ENCODE assay signal across 19 cellular contexts in the genomic region with DNA sequence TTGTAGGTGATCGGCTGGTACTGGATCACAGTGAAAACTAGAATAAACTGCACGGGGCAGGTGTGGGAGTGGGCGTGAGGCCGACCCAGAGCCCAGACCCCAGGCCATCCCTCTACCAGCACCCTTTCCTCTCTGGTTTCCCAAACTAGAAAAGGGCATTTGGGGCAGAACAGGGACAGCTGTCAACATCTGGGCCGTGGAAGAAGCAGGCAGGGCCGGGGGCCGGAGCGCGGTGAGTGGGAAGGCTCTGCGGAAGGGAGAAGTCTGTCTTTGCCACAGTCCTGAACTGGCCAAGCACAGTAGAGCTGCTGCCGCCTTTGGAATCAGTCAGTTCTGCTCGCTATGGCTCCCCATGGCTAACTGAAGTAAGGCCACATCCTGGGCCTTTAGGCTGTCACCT. TPM values are rescaled to one million over a fixed set of nuclear protein-coding genes. Genes with fewer than 3 reads are reported as not detected.
DNase-seq lines count a peak whose midpoint lies in the region; ATAC-seq, FAIRE-seq and TF ChIP-seq lines count a peak whose summit lies in the region.
"Had no signal": no experiment of that assay in that cellular context is flagged by ENCODE, and none has a peak within 500 bp of the region (broad histone marks: within the 10 kb centered on the region; RNA-seq: fewer than 3 reads in every experiment).

No MANE protein-coding gene starts in this region.

- no peaks in the 10 kb centered on the region for H3K79me2 ChIP-seq in HepG2 (ENCODE audit: insufficient read depth, low read length)
- no peaks in the 10 kb centered on the region for H3K79me2 ChIP-seq in parathyroid adenoma

- ATAC-seq in HepG2: no peak
- no peak for ATAC-seq in right lobe of liver
- no peak for ATAC-seq in activated CD8-positive, alpha-beta T cell treated with anti-CD3 and anti-CD28 coated beads for 36 hours
- ATAC-seq in T-helper 17 cell: no peak

- intact Hi-C loops in HepG2 (cut with micrococcal nuclease; ENCODE audit: unreplicated experiment): no loop called here
- intact Hi-C loops in right lobe of liver (cut with DNase I): no loop called here
- intact Hi-C loops in activated CD8-positive, alpha-beta T cell treated with anti-CD3 and anti-CD28 coated beads for 36 hours (cut with micrococcal nuclease): no loop called here

- H3K9ac ChIP-seq in HepG2 (ENCODE audit: insufficient read depth, low read depth, low read length): no peak overlapping the region
- no peak overlapping the region for H3K9ac ChIP-seq in endodermal cell (ENCODE audit: extremely low read depth, low read length, poor library complexity, severe bottlenecking)
- H3K9ac ChIP-seq in parathyroid adenoma: no peak overlapping the region
- H3K9ac ChIP-seq: KMS-11 had no signal

- BruUV-seq in HepG2 (replicated peaks; lab: Mats Ljungman, UMichigan): TSS peak; percentile 4

- POLR2A ChIA-PET in HepG2 (lab: Yijun Ruan, JAX): interaction anchor here (1.4 kb wide), 1 partner anchor 33 kb away, joined by 4 read pairs; a partner anchor contains a TSS
- POLR2A ChIA-PET in activated CD8-positive, alpha-beta T cell treated with anti-CD3 and anti-CD28 coated beads for 36 hours (lab: Charles Lee): no interaction called here

- DNase-seq in HepG2 (ENCODE audit: low spot score) (no peak), right lobe of liver (no peak), endodermal cell (no peak), T-helper 17 cell (no peak), NCI-H69 (lab: John Stamatoyannopoulos, UW) (no peak)
- DNase-seq in activated CD8-positive, alpha-beta T cell treated with anti-CD3 and anti-CD28 coated beads for 36 hours: no peak
- DNase-seq: C1 segment of cervical spinal cord; Caco-2; CD4-positive, alpha-beta memory T cell; DMS 273 treated with DMSO at 0.1 percent for 48 hours; MM.1S; NCI-H1694 treated with DMSO at 0.1 percent for 48 hours; NCI-H2081; NCI-H2227 treated with DMSO at 0.1 percent for 48 hours; NCI-H82 had no signal

- H4K20me1 ChIP-seq in HepG2 (ENCODE audit: insufficient read depth, low read length): no peaks in the 10 kb centered on the region

- TF ChIP-seq EP300 in HepG2 (IDR thresholded peaks at IDR 0.05; ENCODE audit: low read depth in 2 of 2, low read length in 2 of 2) (no peak), HepG2 (CRISPR knock-in tag; IDR thresholded peaks at IDR 0.05; ENCODE audit: borderline replicate concordance) (no peak)

- H3K27me3 ChIP-seq in HepG2 (ENCODE audit: control insufficient read depth in 1 of 2, insufficient read depth in 2 of 2, low read length in 2 of 2) (no peaks in the 10 kb centered on the region), right lobe of liver (no peaks in the 10 kb centered on the region), endodermal cell (ENCODE audit: control insufficient read depth, insufficient read depth, low read length, poor library complexity, severe bottlenecking) (no peaks in the 10 kb centered on the region), parathyroid adenoma (ENCODE audit: control insufficient read depth, insufficient read depth, low read length) (no peaks in the 10 kb centered on the region)

- H3K36me3 ChIP-seq in HepG2 (replicated peaks in 1 of 2; ENCODE audit: control insufficient read depth in 1 of 2, insufficient read depth in 2 of 2, low read length in 2 of 2): peaks cover 6 to 17% of the 10 kb centered on the region in 2 experiments; a peak in 4 of 5 replicates
- H3K36me3 ChIP-seq in right lobe of liver: no peaks in the 10 kb centered on the region
- no peaks in the 10 kb centered on the region for H3K36me3 ChIP-seq in endodermal cell (ENCODE audit: control insufficient read depth, insufficient read depth, low read length)
- H3K36me3 ChIP-seq in parathyroid adenoma (ENCODE audit: control insufficient read depth, insufficient read depth, low read length): no peaks in the 10 kb centered on the region

- H3K9me3 ChIP-seq in HepG2 (ENCODE audit: low read length): no peaks in the 10 kb centered on the region
- H3K9me3 ChIP-seq in right lobe of liver: no peaks in the 10 kb centered on the region
- no peaks in the 10 kb centered on the region for H3K9me3 ChIP-seq in endodermal cell (ENCODE audit: control insufficient read depth, low read length)
- H3K9me3 ChIP-seq in parathyroid adenoma (ENCODE audit: control insufficient read depth, low read length): no peaks in the 10 kb centered on the region
- H3K9me3 ChIP-seq in T-helper 17 cell (ENCODE audit: control insufficient read depth, low read length, poor library complexity, severe bottlenecking): no peaks in the 10 kb centered on the region
- H3K9me3 ChIP-seq: Caco-2 had no signal

- 91% methylated on average over 12 of the region's 12 CpGs for WGBS in HepG2 (ENCODE audit: low lambda C conversion rate)
- 67% methylated on average over 4 of the region's 12 CpGs for WGBS in right lobe of liver (ENCODE audit: insufficient coverage, low coverage, low lambda C conversion rate, missing lambda C conversion rate)
- WGBS in endodermal cell (ENCODE audit: insufficient coverage in 1 of 2, insufficient read length in 1 of 2), 2 experiments: 96 to 98% methylated on average over 8 to 12 of the region's 12 CpGs

- no peaks in the 10 kb centered on the region for H3K9me3 Mint-ChIP-seq in endodermal cell
- no peaks in the 10 kb centered on the region for H3K9me3 Mint-ChIP-seq in activated CD8-positive, alpha-beta T cell treated with anti-CD3 and anti-CD28 coated beads for 36 hours
- H3K9me3 Mint-ChIP-seq: CD4-positive, alpha-beta memory T cell; IgD-negative memory B cell had no signal

- no peak for FAIRE-seq in HepG2 (lab: Jason Lieb, UNC)
- FAIRE-seq: H54 had no signal

- H3K27me3 Mint-ChIP-seq in endodermal cell (ENCODE audit: insufficient read depth) (no peaks in the 10 kb centered on the region), T-helper 17 cell (peaks cover 6% of the 10 kb centered on the region)
- H3K27me3 Mint-ChIP-seq in activated CD8-positive, alpha-beta T cell treated with anti-CD3 and anti-CD28 coated beads for 36 hours: no peaks in the 10 kb centered on the region
- H3K27me3 Mint-ChIP-seq: CD4-positive, alpha-beta memory T cell; IgD-negative memory B cell had no signal

- no peak for TF ChIP-seq RAD21 in HepG2 (CRISPR knock-in tag; IDR thresholded peaks at IDR 0.05)

- no peak overlapping the region for H3K4me3 Mint-ChIP-seq in endodermal cell
- H3K4me3 Mint-ChIP-seq in activated CD8-positive, alpha-beta T cell treated with anti-CD3 and anti-CD28 coated beads for 36 hours: no peak overlapping the region
- no peak overlapping the region for H3K4me3 Mint-ChIP-seq in T-helper 17 cell
- H3K4me3 Mint-ChIP-seq: CD4-positive, alpha-beta memory T cell; IgD-negative memory B cell had no signal

- H3K36me3 Mint-ChIP-seq in endodermal cell (ENCODE audit: low read depth): peaks cover 13% of the 10 kb centered on the region
- H3K36me3 Mint-ChIP-seq in activated CD8-positive, alpha-beta T cell treated with anti-CD3 and anti-CD28 coated beads for 36 hours (ENCODE audit: low read depth): peaks cover 14% of the 10 kb centered on the region
- no peaks in the 10 kb centered on the region for H3K36me3 Mint-ChIP-seq in T-helper 17 cell (ENCODE audit: low read depth)
- H3K36me3 Mint-ChIP-seq: CD4-positive, alpha-beta memory T cell had no signal

- no peak overlapping the region for H3K4me2 ChIP-seq in HepG2 (ENCODE audit: low read depth, low read length)
- H3K4me2 ChIP-seq in parathyroid adenoma (ENCODE audit: low read length): no peak overlapping the region
- H3K4me2 ChIP-seq: KMS-11 had no signal

- no peak overlapping the region for H3K27ac ChIP-seq in HepG2 (ENCODE audit: extremely low read length, insufficient read depth, low read length)
- H3K27ac ChIP-seq in right lobe of liver: no peak overlapping the region
- no peak overlapping the region for H3K27ac ChIP-seq in endodermal cell (ENCODE audit: low read depth, low read length)
- no peak overlapping the region for H3K27ac ChIP-seq in parathyroid adenoma
- H3K27ac ChIP-seq: KMS-11 had no signal

- TF ChIP-seq CTCF in HepG2 (CRISPR knock-in tag; IDR thresholded peaks at IDR 0.05) (no peak), right lobe of liver (IDR thresholded peaks at IDR 0.05) (no peak), endodermal cell (conservative IDR thresholded peaks at IDR 0.05) (no peak), parathyroid adenoma (IDR thresholded peaks at IDR 0.05) (no peak)
- no peak for TF ChIP-seq CTCF in activated CD8-positive, alpha-beta T cell treated with anti-CD3 and anti-CD28 coated beads for 36 hours (IDR thresholded peaks at IDR 0.05)

- peak overlapping the region; percentile 35 for H3K27ac Mint-ChIP-seq in endodermal cell
- H3K27ac Mint-ChIP-seq in activated CD8-positive, alpha-beta T cell treated with anti-CD3 and anti-CD28 coated beads for 36 hours: no peak overlapping the region
- no peak overlapping the region for H3K27ac Mint-ChIP-seq in T-helper 17 cell

- H3K4me1 ChIP-seq in HepG2 (ENCODE audit: insufficient read depth, low read length) (peaks cover 36% of the 10 kb centered on the region), right lobe of liver (no peaks in the 10 kb centered on the region), endodermal cell (ENCODE audit: control insufficient read depth, insufficient read depth, low read length) (peaks cover 29% of the 10 kb centered on the region), parathyroid adenoma (no peaks in the 10 kb centered on the region)
- H3K4me1 ChIP-seq: Caco-2 had no signal

- H3K4me3 ChIP-seq in HepG2 (replicated peaks in 1 of 3; ENCODE audit: insufficient read depth in 1 of 3, low read depth in 2 of 3, low read length in 3 of 3) (no peak overlapping the region), right lobe of liver (no peak overlapping the region), endodermal cell (ENCODE audit: low read length) (no peak overlapping the region), parathyroid adenoma (ENCODE audit: low read depth, low read length) (no peak overlapping the region)

- no peak for TF ChIP-seq POLR2A in HepG2 (IDR thresholded peaks at IDR 0.05; ENCODE audit: insufficient read depth in 1 of 2, low read depth in 2 of 2, low read length in 2 of 2)
- no peak for TF ChIP-seq POLR2A in right lobe of liver (IDR thresholded peaks at IDR 0.05)

- no peak overlapping the region for H2AFZ ChIP-seq in HepG2 (ENCODE audit: low read length)
- H2AFZ ChIP-seq in parathyroid adenoma: peak overlapping the region; percentile 42

- in situ Hi-C loops in HepG2 (cut with HindIII; ENCODE audit: extremely low pct_ligation_motif_present, low pct_unique_long_range_greater_than_20kb): loop anchor here (5.0 kb wide), 1 partner anchor 34 kb away; a partner anchor contains a TSS

- H3K4me1 Mint-ChIP-seq in endodermal cell (peaks cover 41% of the 10 kb centered on the region), T-helper 17 cell (peaks cover 7% of the 10 kb centered on the region)
- H3K4me1 Mint-ChIP-seq in activated CD8-positive, alpha-beta T cell treated with anti-CD3 and anti-CD28 coated beads for 36 hours (ENCODE audit: low read depth): no peaks in the 10 kb centered on the region

- CTCF ChIA-PET in HepG2 (lab: Yijun Ruan, JAX; ENCODE audit: low intra/inter-chr PET ratio, low total read pairs): no interaction called here
- CTCF ChIA-PET in activated CD8-positive, alpha-beta T cell treated with anti-CD3 and anti-CD28 coated beads for 36 hours (lab: Charles Lee): no interaction called here

RNA-seq across cellular contexts. Expression of a gene that starts 6.6 kb away (rescaled TPM):
- total RNA-seq in HepG2 (2016; rRNA removed; fragmentation: Illumina TruSeq; extraction: Trizol) (2.2 and 2.9 TPM in 2 replicates), right lobe of liver (1 to 10 TPM; 2.2 to 8.4 (median 3.5) TPM), endodermal cell (10 to 100 TPM; 26.6 to 31.1 TPM), T-helper 17 cell (1 to 10 TPM; 1.4 to 1.5 TPM)
- total RNA-seq in HepG2 (2016; cell fraction: cytosol; rRNA removed; fragmentation: Illumina TruSeq; extraction: Trizol; ENCODE audit: low read depth): 0.79 and 2.4 TPM in 2 replicates
- total RNA-seq in HepG2 (2016; cell fraction: insoluble cytoplasmic fraction; rRNA removed; fragmentation: Illumina TruSeq; extraction: Trizol): 0.95 and 2.5 TPM in 2 replicates
- total RNA-seq in HepG2 (2016; cell fraction: membrane; rRNA removed; fragmentation: Illumina TruSeq; extraction: Trizol): 1.8 and 2.6 TPM in 2 replicates
- 2.8 and 3.1 TPM in 2 replicates for total RNA-seq in HepG2 (2016; cell fraction: nucleus; rRNA removed; fragmentation: Illumina TruSeq; extraction: Trizol)
- polyA plus RNA-seq in HepG2 (2011; rRNA removed): 1.4 and 1.8 TPM in 2 replicates
- 0.59 and 0.82 TPM in 2 replicates for polyA plus RNA-seq in HepG2 (2011; cell fraction: cytosol; rRNA removed)
- polyA plus RNA-seq in HepG2 (2011; cell fraction: nucleus; rRNA removed): 8.4 and 10.6 TPM in 2 replicates
- 2.3 and 3.3 TPM in 2 replicates for polyA plus RNA-seq in HepG2 (2012)
- 1.3 and 1.8 TPM in 2 replicates for polyA plus RNA-seq in HepG2 (2016; cell fraction: cytosol; fragmentation: Illumina TruSeq; extraction: Trizol; ENCODE audit: low read depth)
- 2.1 and 2.4 TPM in 2 replicates for polyA plus RNA-seq in HepG2 (2016; cell fraction: insoluble cytoplasmic fraction; fragmentation: Illumina TruSeq; extraction: Trizol; ENCODE audit: low read depth)
- 1.7 and 2.2 TPM in 2 replicates for polyA plus RNA-seq in HepG2 (2016; cell fraction: membrane; fragmentation: Illumina TruSeq; extraction: Trizol; ENCODE audit: low read depth)
- 4.7 and 6.9 TPM in 2 replicates for polyA plus RNA-seq in HepG2 (2016; cell fraction: nucleus; fragmentation: Illumina TruSeq; extraction: Trizol; ENCODE audit: insufficient read depth, low read depth)
- polyA minus RNA-seq in HepG2 (2011; rRNA and poly(A)+ RNA removed; ENCODE audit: low replicate concordance): 1.1 and 1.6 TPM in 2 replicates
- not detected in 2 replicates for polyA minus RNA-seq in HepG2 (2011; cell fraction: cytosol; rRNA and poly(A)+ RNA removed)
- 1.2 and 1.9 TPM in 2 replicates for polyA minus RNA-seq in HepG2 (2011; cell fraction: nucleus; rRNA and poly(A)+ RNA removed)
- 13.3 TPM for polyA plus RNA-seq in endodermal cell (2013, experiment 1 of 2)
- polyA plus RNA-seq in endodermal cell (2013, experiment 2 of 2): 11.1 TPM
- 1 to 10 TPM; 1.4 to 1.8 TPM for total RNA-seq in activated CD8-positive, alpha-beta T cell treated with anti-CD3 and anti-CD28 coated beads for 36 hours

RNA-seq across cellular contexts. Expression of a gene that starts 19.0 kb away (rescaled TPM):
- total RNA-seq in HepG2 (2016; rRNA removed; fragmentation: Illumina TruSeq; extraction: Trizol): 56.5 and 78.0 TPM in 2 replicates
- 81.0 and 86.5 TPM in 2 replicates for total RNA-seq in HepG2 (2016; cell fraction: cytosol; rRNA removed; fragmentation: Illumina TruSeq; extraction: Trizol; ENCODE audit: low read depth)
- total RNA-seq in HepG2 (2016; cell fraction: insoluble cytoplasmic fraction; rRNA removed; fragmentation: Illumina TruSeq; extraction: Trizol): 57.1 and 86.7 TPM in 2 replicates
- total RNA-seq in HepG2 (2016; cell fraction: membrane; rRNA removed; fragmentation: Illumina TruSeq; extraction: Trizol): 144 and 151 TPM in 2 replicates
- total RNA-seq in HepG2 (2016; cell fraction: nucleus; rRNA removed; fragmentation: Illumina TruSeq; extraction: Trizol): 42.0 and 49.7 TPM in 2 replicates
- polyA plus RNA-seq in HepG2 (2011; rRNA removed): 41.9 and 57.0 TPM in 2 replicates
- polyA plus RNA-seq in HepG2 (2011; cell fraction: cytosol; rRNA removed): 39.2 and 66.4 TPM in 2 replicates
- 53.0 and 54.3 TPM in 2 replicates for polyA plus RNA-seq in HepG2 (2011; cell fraction: nucleus; rRNA removed)
- 40.1 and 41.5 TPM in 2 replicates for polyA plus RNA-seq in HepG2 (2012)
- polyA plus RNA-seq in HepG2 (2016; cell fraction: cytosol; fragmentation: Illumina TruSeq; extraction: Trizol; ENCODE audit: low read depth): 96.5 and 101 TPM in 2 replicates
- 67.6 and 73.0 TPM in 2 replicates for polyA plus RNA-seq in HepG2 (2016; cell fraction: insoluble cytoplasmic fraction; fragmentation: Illumina TruSeq; extraction: Trizol; ENCODE audit: low read depth)
- polyA plus RNA-seq in HepG2 (2016; cell fraction: membrane; fragmentation: Illumina TruSeq; extraction: Trizol; ENCODE audit: low read depth): 132 and 145 TPM in 2 replicates
- polyA plus RNA-seq in HepG2 (2016; cell fraction: nucleus; fragmentation: Illumina TruSeq; extraction: Trizol; ENCODE audit: insufficient read depth, low read depth): 86.0 and 90.4 TPM in 2 replicates
- 52.0 and 94.8 TPM in 2 replicates for polyA minus RNA-seq in HepG2 (2011; rRNA and poly(A)+ RNA removed; ENCODE audit: low replicate concordance)
- polyA minus RNA-seq in HepG2 (2011; cell fraction: cytosol; rRNA and poly(A)+ RNA removed): 24.3 and 27.3 TPM in 2 replicates
- 13.7 and 15.8 TPM in 2 replicates for polyA minus RNA-seq in HepG2 (2011; cell fraction: nucleus; rRNA and poly(A)+ RNA removed)
- total RNA-seq in right lobe of liver: 10 to 100 TPM; 13.4 to 49.5 (median 18.5) TPM
- 10 to 100 TPM; 62.7 to 72.7 TPM for total RNA-seq in endodermal cell
- polyA plus RNA-seq in endodermal cell (2013, experiment 1 of 2): 89.1 TPM
- 82.9 TPM for polyA plus RNA-seq in endodermal cell (2013, experiment 2 of 2)
- total RNA-seq in activated CD8-positive, alpha-beta T cell treated with anti-CD3 and anti-CD28 coated beads for 36 hours: 10 to 100 TPM; 35.4 to 35.5 TPM
- 1 to 10 TPM; 2.8 to 3.4 TPM for total RNA-seq in T-helper 17 cell

RNA-seq across cellular contexts. Expression of a gene that starts 23.2 kb away (rescaled TPM):
- 76.4 and 161 TPM in 2 replicates for total RNA-seq in HepG2 (2016; rRNA removed; fragmentation: Illumina TruSeq; extraction: Trizol)
- 117 and 155 TPM in 2 replicates for total RNA-seq in HepG2 (2016; cell fraction: cytosol; rRNA removed; fragmentation: Illumina TruSeq; extraction: Trizol; ENCODE audit: low read depth)
- total RNA-seq in HepG2 (2016; cell fraction: insoluble cytoplasmic fraction; rRNA removed; fragmentation: Illumina TruSeq; extraction: Trizol): 83.5 and 169 TPM in 2 replicates
- 125 and 145 TPM in 2 replicates for total RNA-seq in HepG2 (2016; cell fraction: membrane; rRNA removed; fragmentation: Illumina TruSeq; extraction: Trizol)
- total RNA-seq in HepG2 (2016; cell fraction: nucleus; rRNA removed; fragmentation: Illumina TruSeq; extraction: Trizol): 134 and 145 TPM in 2 replicates
- polyA plus RNA-seq in HepG2 (2011; rRNA removed): 157 and 169 TPM in 2 replicates
- 171 and 212 TPM in 2 replicates for polyA plus RNA-seq in HepG2 (2011; cell fraction: cytosol; rRNA removed)
- polyA plus RNA-seq in HepG2 (2011; cell fraction: nucleus; rRNA removed): 191 and 208 TPM in 2 replicates
- polyA plus RNA-seq in HepG2 (2012): 45.1 and 96.9 TPM in 2 replicates
- 104 and 146 TPM in 2 replicates for polyA plus RNA-seq in HepG2 (2016; cell fraction: cytosol; fragmentation: Illumina TruSeq; extraction: Trizol; ENCODE audit: low read depth)
- 64.0 and 66.5 TPM in 2 replicates for polyA plus RNA-seq in HepG2 (2016; cell fraction: insoluble cytoplasmic fraction; fragmentation: Illumina TruSeq; extraction: Trizol; ENCODE audit: low read depth)
- 95.1 and 113 TPM in 2 replicates for polyA plus RNA-seq in HepG2 (2016; cell fraction: membrane; fragmentation: Illumina TruSeq; extraction: Trizol; ENCODE audit: low read depth)
- polyA plus RNA-seq in HepG2 (2016; cell fraction: nucleus; fragmentation: Illumina TruSeq; extraction: Trizol; ENCODE audit: insufficient read depth, low read depth): 218 and 233 TPM in 2 replicates
- 161 and 288 TPM in 2 replicates for polyA minus RNA-seq in HepG2 (2011; rRNA and poly(A)+ RNA removed; ENCODE audit: low replicate concordance)
- 33.1 and 37.3 TPM in 2 replicates for polyA minus RNA-seq in HepG2 (2011; cell fraction: cytosol; rRNA and poly(A)+ RNA removed)
- 51.0 and 60.8 TPM in 2 replicates for polyA minus RNA-seq in HepG2 (2011; cell fraction: nucleus; rRNA and poly(A)+ RNA removed)
- total RNA-seq in right lobe of liver: 100 to 1,000 TPM in 2 of 6 experiments, 10 to 100 TPM in 4; 64.4 to 142 (median 76.9) TPM
- 100 to 1,000 TPM; 108 to 116 TPM for total RNA-seq in endodermal cell
- 120 TPM for polyA plus RNA-seq in endodermal cell (2013, experiment 1 of 2)
- 111 TPM for polyA plus RNA-seq in endodermal cell (2013, experiment 2 of 2)
- total RNA-seq in activated CD8-positive, alpha-beta T cell treated with anti-CD3 and anti-CD28 coated beads for 36 hours: 10 to 100 TPM; 67.6 to 75.5 TPM
- total RNA-seq in T-helper 17 cell: 10 to 100 TPM; 72.1 to 80.5 TPM

RNA-seq across cellular contexts. Expression of a gene that starts 28.2 kb away (rescaled TPM):
- total RNA-seq in HepG2 (2016; rRNA removed; fragmentation: Illumina TruSeq; extraction: Trizol): 38.3 and 40.5 TPM in 2 replicates
- total RNA-seq in HepG2 (2016; cell fraction: cytosol; rRNA removed; fragmentation: Illumina TruSeq; extraction: Trizol; ENCODE audit: low read depth): 15.2 TPM in 2 replicates
- 33.0 and 37.1 TPM in 2 replicates for total RNA-seq in HepG2 (2016; cell fraction: insoluble cytoplasmic fraction; rRNA removed; fragmentation: Illumina TruSeq; extraction: Trizol)
- 43.0 and 46.2 TPM in 2 replicates for total RNA-seq in HepG2 (2016; cell fraction: membrane; rRNA removed; fragmentation: Illumina TruSeq; extraction: Trizol)
- 21.9 and 28.3 TPM in 2 replicates for total RNA-seq in HepG2 (2016; cell fraction: nucleus; rRNA removed; fragmentation: Illumina TruSeq; extraction: Trizol)
- 32.2 and 39.3 TPM in 2 replicates for polyA plus RNA-seq in HepG2 (2011; rRNA removed)
- 29.8 and 30.1 TPM in 2 replicates for polyA plus RNA-seq in HepG2 (2011; cell fraction: cytosol; rRNA removed)
- 143 and 148 TPM in 2 replicates for polyA plus RNA-seq in HepG2 (2011; cell fraction: nucleus; rRNA removed)
- 16.3 and 20.7 TPM in 2 replicates for polyA plus RNA-seq in HepG2 (2012)
- polyA plus RNA-seq in HepG2 (2016; cell fraction: cytosol; fragmentation: Illumina TruSeq; extraction: Trizol; ENCODE audit: low read depth): 16.6 and 18.7 TPM in 2 replicates
- 33.1 and 38.5 TPM in 2 replicates for polyA plus RNA-seq in HepG2 (2016; cell fraction: insoluble cytoplasmic fraction; fragmentation: Illumina TruSeq; extraction: Trizol; ENCODE audit: low read depth)
- polyA plus RNA-seq in HepG2 (2016; cell fraction: membrane; fragmentation: Illumina TruSeq; extraction: Trizol; ENCODE audit: low read depth): 41.7 and 43.1 TPM in 2 replicates
- polyA plus RNA-seq in HepG2 (2016; cell fraction: nucleus; fragmentation: Illumina TruSeq; extraction: Trizol; ENCODE audit: insufficient read depth, low read depth): 50.3 and 52.5 TPM in 2 replicates
- polyA minus RNA-seq in HepG2 (2011; rRNA and poly(A)+ RNA removed; ENCODE audit: low replicate concordance): 71.2 and 144 TPM in 2 replicates
- 10.3 and 13.5 TPM in 2 replicates for polyA minus RNA-seq in HepG2 (2011; cell fraction: cytosol; rRNA and poly(A)+ RNA removed)
- 36.7 and 43.0 TPM in 2 replicates for polyA minus RNA-seq in HepG2 (2011; cell fraction: nucleus; rRNA and poly(A)+ RNA removed)
- 10 to 100 TPM in 5 of 6 experiments, 1 to 10 TPM in 1; 8.9 to 27.5 (median 12.0) TPM for total RNA-seq in right lobe of liver
- 10 to 100 TPM; 28.5 to 31.3 TPM for total RNA-seq in endodermal cell
- 26.1 TPM for polyA plus RNA-seq in endodermal cell (2013, experiment 1 of 2)
- polyA plus RNA-seq in endodermal cell (2013, experiment 2 of 2): 19.5 TPM
- total RNA-seq in activated CD8-positive, alpha-beta T cell treated with anti-CD3 and anti-CD28 coated beads for 36 hours: 10 to 100 TPM; 29.6 to 34.1 TPM
- 10 to 100 TPM; 17.7 to 24.4 TPM for total RNA-seq in T-helper 17 cell

RNA-seq across cellular contexts. Expression of a gene that starts 33.3 kb away (rescaled TPM):
- 4.8 and 8.5 TPM in 2 replicates for total RNA-seq in HepG2 (2016; rRNA removed; fragmentation: Illumina TruSeq; extraction: Trizol)
- 1.5 and 2.2 TPM in 2 replicates for total RNA-seq in HepG2 (2016; cell fraction: cytosol; rRNA removed; fragmentation: Illumina TruSeq; extraction: Trizol; ENCODE audit: low read depth)
- total RNA-seq in HepG2 (2016; cell fraction: insoluble cytoplasmic fraction; rRNA removed; fragmentation: Illumina TruSeq; extraction: Trizol): 3.6 and 8.3 TPM in 2 replicates
- total RNA-seq in HepG2 (2016; cell fraction: membrane; rRNA removed; fragmentation: Illumina TruSeq; extraction: Trizol): 5.1 and 6.1 TPM in 2 replicates
- 11.0 and 14.1 TPM in 2 replicates for total RNA-seq in HepG2 (2016; cell fraction: nucleus; rRNA removed; fragmentation: Illumina TruSeq; extraction: Trizol)
- polyA plus RNA-seq in HepG2 (2011; rRNA removed): 9.9 and 16.1 TPM in 2 replicates
- polyA plus RNA-seq in HepG2 (2011; cell fraction: cytosol; rRNA removed): 7.9 and 8.4 TPM in 2 replicates
- 33.5 and 37.5 TPM in 2 replicates for polyA plus RNA-seq in HepG2 (2011; cell fraction: nucleus; rRNA removed)
- polyA plus RNA-seq in HepG2 (2012): 11.7 and 19.4 TPM in 2 replicates
- polyA plus RNA-seq in HepG2 (2016; cell fraction: cytosol; fragmentation: Illumina TruSeq; extraction: Trizol; ENCODE audit: low read depth): 2.5 TPM in 2 replicates
- 5.1 and 6.9 TPM in 2 replicates for polyA plus RNA-seq in HepG2 (2016; cell fraction: insoluble cytoplasmic fraction; fragmentation: Illumina TruSeq; extraction: Trizol; ENCODE audit: low read depth)
- 5.7 and 5.9 TPM in 2 replicates for polyA plus RNA-seq in HepG2 (2016; cell fraction: membrane; fragmentation: Illumina TruSeq; extraction: Trizol; ENCODE audit: low read depth)
- 20.8 and 22.7 TPM in 2 replicates for polyA plus RNA-seq in HepG2 (2016; cell fraction: nucleus; fragmentation: Illumina TruSeq; extraction: Trizol; ENCODE audit: insufficient read depth, low read depth)
- 32.9 and 95.0 TPM in 2 replicates for polyA minus RNA-seq in HepG2 (2011; rRNA and poly(A)+ RNA removed; ENCODE audit: low replicate concordance)
- 7.2 and 7.7 TPM in 2 replicates for polyA minus RNA-seq in HepG2 (2011; cell fraction: cytosol; rRNA and poly(A)+ RNA removed)
- polyA minus RNA-seq in HepG2 (2011; cell fraction: nucleus; rRNA and poly(A)+ RNA removed): 11.1 and 11.3 TPM in 2 replicates
- total RNA-seq in right lobe of liver: 1 to 10 TPM in 4 of 6 experiments, under 1 TPM in 2; 0.78 to 2.2 (median 1.9) TPM
- total RNA-seq in endodermal cell: 10 to 100 TPM in 1 of 2 donors, 1 to 10 TPM in 1; 5.7 to 11.4 TPM
- 24.7 TPM for polyA plus RNA-seq in endodermal cell (2013, experiment 1 of 2)
- polyA plus RNA-seq in endodermal cell (2013, experiment 2 of 2): 15.9 TPM
- 1 to 10 TPM; 6.5 to 7.4 TPM for total RNA-seq in activated CD8-positive, alpha-beta T cell treated with anti-CD3 and anti-CD28 coated beads for 36 hours
- under 1 TPM in 1 of 2 donors, not detected in 1; 0.62 TPM for total RNA-seq in T-helper 17 cell
- polyA plus RNA-seq: CD4-positive, alpha-beta memory T cell had no signal
